ENCODE assay signal across 43 cellular contexts in the genomic region with DNA sequence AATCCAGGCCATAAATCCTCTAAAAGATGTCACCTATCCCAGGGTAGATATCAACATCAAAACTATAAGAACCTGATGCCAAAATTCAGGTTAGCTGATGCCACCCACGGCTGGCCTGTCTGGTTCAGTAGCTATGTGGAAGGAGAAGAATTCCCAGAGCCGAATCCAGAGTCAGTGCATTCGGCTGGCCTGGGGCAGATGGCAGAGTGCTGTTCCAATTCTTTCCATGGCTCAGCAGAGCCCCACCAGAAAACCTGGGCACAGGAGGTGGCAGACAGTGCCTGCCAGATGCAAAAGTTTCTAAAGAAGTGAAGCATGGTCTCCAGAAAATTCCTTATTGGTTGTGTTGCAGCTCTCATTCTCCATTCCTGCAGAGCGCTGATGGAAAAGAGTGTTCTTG. TPM values are rescaled to one million over a fixed set of nuclear protein-coding genes. Genes with fewer than 3 reads are reported as not detected.
"Had no signal": no experiment of that assay in that cellular context is flagged by ENCODE, and none has a peak within 500 bp of the region (broad histone marks: within the 10 kb centered on the region; RNA-seq: fewer than 3 reads in every experiment).

No MANE protein-coding gene starts in this region.

- H3K27me3 ChIP-seq: ascending aorta, body of pancreas, brain microvascular endothelial cell, breast epithelium, cardiac muscle cell had no signal

- H3K27ac Mint-ChIP-seq: activated naive CD4-positive, alpha-beta T cell treated with anti-CD3 and anti-CD28 coated beads for 36 hours; activated naive CD4-positive, alpha-beta T cell treated with anti-CD3 and anti-CD28 coated beads, Interleukin-2, amount 10 ng/mL, durations not matched to agents 7 days and 5 days; activated naive CD4-positive, alpha-beta T cell treated with anti-CD3 and anti-CD28 coated beads, Interleukin-2, amount 50 U/mL, for 24 hours; activated naive CD4-positive, alpha-beta T cell treated with anti-CD3 and anti-CD28 coated beads, Interleukin-2, amount 50 U/mL, for 72 hours; activated naive CD8-positive, alpha-beta T cell; activated naive CD8-positive, alpha-beta T cell treated with anti-CD3 and anti-CD28 coated beads for 36 hours; activated naive CD8-positive, alpha-beta T cell treated with anti-CD3 and anti-CD28 coated beads, Interleukin-2, amount 10 ng/mL, durations not matched to agents 7 days and 5 days; activated naive CD8-positive, alpha-beta T cell treated with anti-CD3 and anti-CD28 coated beads, Interleukin-2, amount 50 U/mL, for 24 hours; activated T-cell treated with anti-CD3 and anti-CD28 coated beads, Interleukin-2, amount 50 U/mL, for 24 hours; activated T-cell treated with anti-CD3 and anti-CD28 coated beads, Interleukin-2, amount 50 U/mL, for 72 hours; activated T-helper 1 cell treated with anti-CD3 and anti-CD28 coated beads, Interleukin-12 subunit alpha, Interleukin-12 subunit beta, Interleukin-2, Interleukin-4 antibody, amounts not matched to agents 30 ng/mL and 10 ng/mL and 1 ng/mL, durations not matched to agents 14 hours and 24 hours and 36 hours; activated T-helper 17 cell treated with anti-CD3 and anti-CD28 coated beads, Interleukin-2, amount 50 U/mL, for 72 hours; activated T-helper 2 cell treated with anti-CD3 and anti-CD28 coated beads, Interferon-gamma antibody, Interleukin-2, Interleukin-4, amounts not matched to agents 10 μg/mL and 5 μg/mL and 100 μg/mL, durations not matched to agents 14 hours and 24 hours and 36 hours; brain had no signal

- H3K4me1 ChIP-seq: ascending aorta, body of pancreas, breast epithelium had no signal

- H3K36me3 ChIP-seq: ascending aorta, brain microvascular endothelial cell, breast epithelium, cardiac muscle cell had no signal

- H3K4me3 ChIP-seq: ascending aorta, body of pancreas, breast epithelium, cardiac muscle cell had no signal

- H3K27ac ChIP-seq: ascending aorta, body of pancreas, brain microvascular endothelial cell, breast epithelium, cardiac muscle cell had no signal

- H3K9me3 ChIP-seq: ascending aorta, body of pancreas, breast epithelium had no signal

- H3K4me1 Mint-ChIP-seq: activated naive CD4-positive, alpha-beta T cell treated with anti-CD3 and anti-CD28 coated beads, Interleukin-2, amount 10 ng/mL, durations not matched to agents 7 days and 5 days; activated naive CD4-positive, alpha-beta T cell treated with anti-CD3 and anti-CD28 coated beads, Interleukin-2, amount 50 U/mL, for 24 hours; activated naive CD8-positive, alpha-beta T cell treated with anti-CD3 and anti-CD28 coated beads for 36 hours; activated naive CD8-positive, alpha-beta T cell treated with anti-CD3 and anti-CD28 coated beads, Interleukin-2, amount 10 ng/mL, durations not matched to agents 7 days and 5 days; activated naive CD8-positive, alpha-beta T cell treated with anti-CD3 and anti-CD28 coated beads, Interleukin-2, amount 50 U/mL, for 24 hours; activated T-helper 17 cell treated with anti-CD3 and anti-CD28 coated beads, Interleukin-2, amount 50 U/mL, for 72 hours; brain; central memory CD8-positive, alpha-beta T cell had no signal

- H3K4me3 Mint-ChIP-seq: activated naive CD4-positive, alpha-beta T cell treated with anti-CD3 and anti-CD28 coated beads for 36 hours; activated naive CD4-positive, alpha-beta T cell treated with anti-CD3 and anti-CD28 coated beads, Interleukin-2, amount 10 ng/mL, durations not matched to agents 7 days and 5 days; activated naive CD4-positive, alpha-beta T cell treated with anti-CD3 and anti-CD28 coated beads, Interleukin-2, amount 50 U/mL, for 24 hours; activated naive CD8-positive, alpha-beta T cell; activated naive CD8-positive, alpha-beta T cell treated with anti-CD3 and anti-CD28 coated beads for 36 hours; activated naive CD8-positive, alpha-beta T cell treated with anti-CD3 and anti-CD28 coated beads, Interleukin-2, amount 10 ng/mL, durations not matched to agents 7 days and 5 days; activated naive CD8-positive, alpha-beta T cell treated with anti-CD3 and anti-CD28 coated beads, Interleukin-2, amount 50 U/mL, for 24 hours; activated T-cell treated with anti-CD3 and anti-CD28 coated beads, Interleukin-2, amount 50 U/mL, for 24 hours; activated T-cell treated with anti-CD3 and anti-CD28 coated beads, Interleukin-2, amount 50 U/mL, for 4 hours; activated T-cell treated with anti-CD3 and anti-CD28 coated beads, Interleukin-2, amount 50 U/mL, for 72 hours; activated T-helper 1 cell treated with anti-CD3 and anti-CD28 coated beads, Interleukin-12 subunit alpha, Interleukin-12 subunit beta, Interleukin-2, Interleukin-4 antibody, amounts not matched to agents 30 ng/mL and 10 ng/mL and 1 ng/mL, durations not matched to agents 14 hours and 24 hours and 36 hours; activated T-helper 17 cell treated with anti-CD3 and anti-CD28 coated beads, Interleukin-2, amount 50 U/mL, for 72 hours; brain; central memory CD8-positive, alpha-beta T cell had no signal

- H3K36me3 Mint-ChIP-seq: activated naive CD4-positive, alpha-beta T cell treated with anti-CD3 and anti-CD28 coated beads, Interleukin-2, amount 10 ng/mL, durations not matched to agents 7 days and 5 days; activated naive CD4-positive, alpha-beta T cell treated with anti-CD3 and anti-CD28 coated beads, Interleukin-2, amount 50 U/mL, for 24 hours; activated naive CD4-positive, alpha-beta T cell treated with anti-CD3 and anti-CD28 coated beads, Interleukin-2, amount 50 U/mL, for 72 hours; activated naive CD8-positive, alpha-beta T cell; activated naive CD8-positive, alpha-beta T cell treated with anti-CD3 and anti-CD28 coated beads for 36 hours; activated naive CD8-positive, alpha-beta T cell treated with anti-CD3 and anti-CD28 coated beads, Interleukin-2, amount 10 ng/mL, durations not matched to agents 7 days and 5 days; brain had no signal

- DNase-seq: activated effector memory CD4-positive, alpha-beta T cell treated with anti-CD3 and anti-CD28 coated beads, Interleukin-2, amount 50 U/mL, for 16 hours; activated effector memory CD4-positive, alpha-beta T cell treated with Interleukin-2 at 50 U/mL for 16 hours; activated gamma-delta T cell; activated gamma-delta T cell treated with Interleukin-2 at 50 U/mL for 16 hours; activated naive CD4-positive, alpha-beta T cell; activated naive CD4-positive, alpha-beta T cell treated with anti-CD3 and anti-CD28 coated beads for 36 hours; activated naive CD4-positive, alpha-beta T cell treated with anti-CD3 and anti-CD28 coated beads, Interleukin-2, amount 10 ng/mL, durations not matched to agents 7 days and 5 days; activated naive CD4-positive, alpha-beta T cell treated with anti-CD3 and anti-CD28 coated beads, Interleukin-2, amount 50 U/mL, for 16 hours; activated naive CD4-positive, alpha-beta T cell treated with Interleukin-2 at 50 U/mL for 16 hours; activated naive CD8-positive, alpha-beta T cell treated with anti-CD3 and anti-CD28 coated beads for 36 hours; activated naive CD8-positive, alpha-beta T cell treated with anti-CD3 and anti-CD28 coated beads, Interleukin-2, amount 10 ng/mL, durations not matched to agents 7 days and 5 days; activated naive CD8-positive, alpha-beta T cell treated with anti-CD3 and anti-CD28 coated beads, Interleukin-2, amount 50 U/mL, for 24 hours; activated T-cell treated with anti-CD3 and anti-CD28 coated beads, Interleukin-2, amount 50 U/mL, for 1 hour; activated T-cell treated with anti-CD3 and anti-CD28 coated beads, Interleukin-2, amount 50 U/mL, for 24 hours; activated T-cell treated with anti-CD3 and anti-CD28 coated beads, Interleukin-2, amount 50 U/mL, for 4 hours; activated T-cell treated with anti-CD3 and anti-CD28 coated beads, Interleukin-2, amount 50 U/mL, for 48 hours; activated T-cell treated with anti-CD3 and anti-CD28 coated beads, Interleukin-2, amount 50 U/mL, for 72 hours; amniotic stem cell; amygdala; anterior cingulate cortex; aorta; body of pancreas; brain microvascular endothelial cell; caudate nucleus; central memory CD4-positive, alpha-beta T cell; cerebellar nuclear complex had no signal

- H3K9me3 Mint-ChIP-seq: activated naive CD4-positive, alpha-beta T cell treated with anti-CD3 and anti-CD28 coated beads for 36 hours; activated naive CD4-positive, alpha-beta T cell treated with anti-CD3 and anti-CD28 coated beads, Interleukin-2, amount 10 ng/mL, durations not matched to agents 7 days and 5 days; activated naive CD4-positive, alpha-beta T cell treated with anti-CD3 and anti-CD28 coated beads, Interleukin-2, amount 50 U/mL, for 24 hours; activated naive CD4-positive, alpha-beta T cell treated with anti-CD3 and anti-CD28 coated beads, Interleukin-2, amount 50 U/mL, for 72 hours; activated naive CD8-positive, alpha-beta T cell treated with anti-CD3 and anti-CD28 coated beads for 36 hours; activated naive CD8-positive, alpha-beta T cell treated with anti-CD3 and anti-CD28 coated beads, Interleukin-2, amount 10 ng/mL, durations not matched to agents 7 days and 5 days; activated naive CD8-positive, alpha-beta T cell treated with anti-CD3 and anti-CD28 coated beads, Interleukin-2, amount 50 U/mL, for 24 hours; activated T-cell treated with anti-CD3 and anti-CD28 coated beads, Interleukin-2, amount 50 U/mL, for 24 hours; activated T-cell treated with anti-CD3 and anti-CD28 coated beads, Interleukin-2, amount 50 U/mL, for 4 hours; activated T-cell treated with anti-CD3 and anti-CD28 coated beads, Interleukin-2, amount 50 U/mL, for 72 hours; activated T-helper 1 cell treated with anti-CD3 and anti-CD28 coated beads, Interleukin-12 subunit alpha, Interleukin-12 subunit beta, Interleukin-2, Interleukin-4 antibody, amounts not matched to agents 30 ng/mL and 10 ng/mL and 1 ng/mL, durations not matched to agents 14 hours and 24 hours and 36 hours; activated T-helper 17 cell treated with anti-CD3 and anti-CD28 coated beads, Interleukin-2, amount 50 U/mL, for 72 hours; activated T-helper 2 cell treated with anti-CD3 and anti-CD28 coated beads, Interferon-gamma antibody, Interleukin-2, Interleukin-4, amounts not matched to agents 10 μg/mL and 5 μg/mL and 100 μg/mL, durations not matched to agents 14 hours and 24 hours and 36 hours; brain had no signal

- H3K27me3 Mint-ChIP-seq: activated naive CD4-positive, alpha-beta T cell treated with anti-CD3 and anti-CD28 coated beads, Interleukin-2, amount 10 ng/mL, durations not matched to agents 7 days and 5 days; central memory CD8-positive, alpha-beta T cell had no signal

- FAIRE-seq: astrocyte, bronchial epithelial cell had no signal

- ATAC-seq: activated naive CD4-positive, alpha-beta T cell treated with anti-CD3 and anti-CD28 coated beads, Interleukin-2, amount 50 U/mL, for 72 hours; activated naive CD8-positive, alpha-beta T cell treated with anti-CD3 and anti-CD28 coated beads, Interleukin-2, amount 50 U/mL, for 24 hours; activated T-cell treated with anti-CD3 and anti-CD28 coated beads, Interleukin-2, amount 50 U/mL, for 4 hours; activated T-cell treated with anti-CD3 and anti-CD28 coated beads, Interleukin-2, amount 50 U/mL, for 72 hours; activated T-helper 17 cell treated with anti-CD3 and anti-CD28 coated beads, Interleukin-2, amount 50 U/mL, for 72 hours; body of pancreas had no signal

RNA-seq across cellular contexts. Expression of a gene that starts 19.9 kb away (rescaled TPM):
- total RNA-seq: activated naive CD4-positive, alpha-beta T cell treated with anti-CD3 and anti-CD28 coated beads for 36 hours; activated naive CD4-positive, alpha-beta T cell treated with anti-CD3 and anti-CD28 coated beads, Interleukin-2, amount 50 U/mL, for 72 hours; activated naive CD8-positive, alpha-beta T cell treated with anti-CD3 and anti-CD28 coated beads for 36 hours; activated naive CD8-positive, alpha-beta T cell treated with anti-CD3 and anti-CD28 coated beads, Interleukin-2, amount 10 ng/mL, durations not matched to agents 7 days and 5 days; activated T-cell treated with anti-CD3 and anti-CD28 coated beads, Interleukin-2, amount 50 U/mL, for 4 hours; activated T-cell treated with anti-CD3 and anti-CD28 coated beads, Interleukin-2, amount 50 U/mL, for 72 hours; activated T-helper 1 cell treated with anti-CD3 and anti-CD28 coated beads, Interleukin-12 subunit alpha, Interleukin-12 subunit beta, Interleukin-2, Interleukin-4 antibody, amounts not matched to agents 30 ng/mL and 10 ng/mL and 1 ng/mL, durations not matched to agents 14 hours and 24 hours and 36 hours; activated T-helper 17 cell treated with anti-CD3 and anti-CD28 coated beads, Interleukin-2, amount 50 U/mL, for 72 hours; activated T-helper 2 cell treated with anti-CD3 and anti-CD28 coated beads, Interferon-gamma antibody, Interleukin-2, Interleukin-4, amounts not matched to agents 10 μg/mL and 5 μg/mL and 100 μg/mL, durations not matched to agents 14 hours and 24 hours and 36 hours; aorta; ascending aorta; astrocyte; body of pancreas; breast epithelium; bronchial epithelial cell; cardiac muscle cell; cardiac septum; cerebellum; chondrocyte had no signal
- polyA plus RNA-seq: adipose tissue, aorta, cardiac muscle cell had no signal

RNA-seq across cellular contexts. Expression of a gene that starts 40.7 kb away (rescaled TPM):
- total RNA-seq: activated naive CD4-positive, alpha-beta T cell treated with anti-CD3 and anti-CD28 coated beads for 36 hours; activated naive CD4-positive, alpha-beta T cell treated with anti-CD3 and anti-CD28 coated beads, Interleukin-2, amount 50 U/mL, for 72 hours; activated naive CD8-positive, alpha-beta T cell treated with anti-CD3 and anti-CD28 coated beads for 36 hours; activated naive CD8-positive, alpha-beta T cell treated with anti-CD3 and anti-CD28 coated beads, Interleukin-2, amount 10 ng/mL, durations not matched to agents 7 days and 5 days; activated T-cell treated with anti-CD3 and anti-CD28 coated beads, Interleukin-2, amount 50 U/mL, for 4 hours; activated T-cell treated with anti-CD3 and anti-CD28 coated beads, Interleukin-2, amount 50 U/mL, for 72 hours; activated T-helper 1 cell treated with anti-CD3 and anti-CD28 coated beads, Interleukin-12 subunit alpha, Interleukin-12 subunit beta, Interleukin-2, Interleukin-4 antibody, amounts not matched to agents 30 ng/mL and 10 ng/mL and 1 ng/mL, durations not matched to agents 14 hours and 24 hours and 36 hours; activated T-helper 17 cell treated with anti-CD3 and anti-CD28 coated beads, Interleukin-2, amount 50 U/mL, for 72 hours; activated T-helper 2 cell treated with anti-CD3 and anti-CD28 coated beads, Interferon-gamma antibody, Interleukin-2, Interleukin-4, amounts not matched to agents 10 μg/mL and 5 μg/mL and 100 μg/mL, durations not matched to agents 14 hours and 24 hours and 36 hours; aorta; ascending aorta; astrocyte; body of pancreas; breast epithelium; bronchial epithelial cell; cardiac muscle cell; cardiac septum; cerebellum; chondrocyte had no signal
- polyA plus RNA-seq: adipose tissue, aorta, cardiac muscle cell had no signal
